Comparison of ENCODE assay signal across 9 cellular contexts in genomic region chr11:64801591-64802369, GRCh38. TPM values are rescaled to one million over a fixed set of nuclear protein-coding genes. Genes with fewer than 3 reads are reported as not detected.
DNase-seq lines count a peak whose midpoint lies in the region; ATAC-seq and TF ChIP-seq lines count a peak whose summit lies in the region.
"Had no signal": no experiment of that assay in that cellular context is flagged by ENCODE, and none has a peak within 500 bp of the region (broad histone marks: within the 10 kb centered on the region; RNA-seq: fewer than 3 reads in every experiment).

No MANE protein-coding gene starts in this region.

- peak overlapping the region; percentile 76 for H3K27ac Mint-ChIP-seq in CD4-positive, alpha-beta T cell
- no peak overlapping the region for H3K27ac Mint-ChIP-seq in neural progenitor cell

- no peak for TF ChIP-seq CTCF in CD4-positive, alpha-beta T cell (IDR thresholded peaks at IDR 0.05)
- no peak for TF ChIP-seq CTCF in neural progenitor cell (IDR thresholded peaks at IDR 0.05)

- no peak for DNase-seq in CD4-positive, alpha-beta T cell
- DNase-seq in NAMALWA (ENCODE audit: low spot score) (peak; percentile 47), dermis blood vessel endothelial cell (peak; percentile 58), neural progenitor cell (ENCODE audit: low spot score) (no peak), T-helper 9 cell (no peak), retina (no peak)
- DNase-seq: MG63 had no signal

- H3K79me2 ChIP-seq in neural progenitor cell (ENCODE audit: low read depth) = no peaks in the 10 kb centered on the region

- no peak overlapping the region for H3K9ac ChIP-seq in neural progenitor cell

- no peaks in the 10 kb centered on the region for H3K4me1 ChIP-seq in neural progenitor cell

- peak overlapping the region; percentile 57 for H3K4me3 ChIP-seq in neural progenitor cell

- H3K27me3 ChIP-seq in CD4-positive, alpha-beta T cell (ENCODE audit: control insufficient read depth, insufficient read depth, low read length) = no peaks in the 10 kb centered on the region
- H3K27me3 ChIP-seq in neural progenitor cell = no peaks in the 10 kb centered on the region
- H3K27me3 ChIP-seq: MG63 had no signal

- H3K9me3 Mint-ChIP-seq in CD4-positive, alpha-beta T cell = no peaks in the 10 kb centered on the region
- H3K9me3 Mint-ChIP-seq in neural progenitor cell = no peaks in the 10 kb centered on the region

- H3K27me3 Mint-ChIP-seq in CD4-positive, alpha-beta T cell = no peaks in the 10 kb centered on the region
- H3K27me3 Mint-ChIP-seq in neural progenitor cell (ENCODE audit: insufficient read depth, low read depth) = peaks cover 2% of the 10 kb centered on the region

- H3K36me3 Mint-ChIP-seq in CD4-positive, alpha-beta T cell (ENCODE audit: low read depth) = peaks cover 50% of the 10 kb centered on the region
- H3K36me3 Mint-ChIP-seq in neural progenitor cell = peaks cover 10% of the 10 kb centered on the region

- CTCF ChIA-PET in CD4-positive, alpha-beta T cell (lab: Charles Lee) = interaction anchor here (0.9 to 2.8 kb wide), 6 partner anchors 13 to 59 kb away, joined by 3 to 7 read pairs (median 3); partner anchors contain the start of gene CDC42BPG

- POLR2A ChIA-PET in CD4-positive, alpha-beta T cell (lab: Charles Lee) = interaction anchor here (0.6 to 5.7 kb wide), 13 partner anchors 9 to 333 kb away, joined by 3 to 81 read pairs (median 9); partner anchors contain the start of genes CDC42BPG, EHD1, FAU and MEN1

- H3F3A ChIP-seq in neural progenitor cell (ENCODE audit: low read depth) = peaks cover 28% of the 10 kb centered on the region

- intact Hi-C loops in CD4-positive, alpha-beta T cell (cut with DNase I, micrococcal nuclease) = loop anchor here in 1 of 2 experiments (2.0 to 5.0 kb wide), 3 partner anchors 15 to 311 kb away; partner anchors contain the start of gene TM7SF2

- H3K36me3 ChIP-seq in neural progenitor cell = no peaks in the 10 kb centered on the region
- H3K36me3 ChIP-seq: MG63 had no signal

- H2AFZ ChIP-seq in neural progenitor cell (replicated peaks) = no peak overlapping the region

- H3K9me3 ChIP-seq in CD4-positive, alpha-beta T cell (ENCODE audit: control insufficient read depth, low read length) = no peaks in the 10 kb centered on the region
- H3K9me3 ChIP-seq in neural progenitor cell (ENCODE audit: low read depth) = no peaks in the 10 kb centered on the region
- H3K9me3 ChIP-seq: MG63 had no signal

- H3K4me3 Mint-ChIP-seq in CD4-positive, alpha-beta T cell = peak overlapping the region; percentile 85
- peak overlapping the region; percentile 74 for H3K4me3 Mint-ChIP-seq in neural progenitor cell

- H3K4me1 Mint-ChIP-seq in CD4-positive, alpha-beta T cell (ENCODE audit: low read depth) = peaks cover 31% of the 10 kb centered on the region
- H3K4me1 Mint-ChIP-seq in neural progenitor cell = peaks cover 8% of the 10 kb centered on the region

- ATAC-seq in CD4-positive, alpha-beta T cell (ENCODE audit: poor library complexity) = no peak
- ATAC-seq in GM21717 (IDR thresholded peaks at IDR 0.05; ENCODE audit: unreplicated experiment) = no peak
- no peak for ATAC-seq in HG03135 (IDR thresholded peaks at IDR 0.05; ENCODE audit: unreplicated experiment)

- H4K20me1 ChIP-seq in neural progenitor cell (ENCODE audit: low read depth) = peaks cover 11% of the 10 kb centered on the region

- H3K4me2 ChIP-seq in neural progenitor cell = peak overlapping the region; percentile 94

- peak overlapping the region; percentile 75 for H3K27ac ChIP-seq in CD4-positive, alpha-beta T cell (ENCODE audit: low read depth, low read length)
- H3K27ac ChIP-seq in neural progenitor cell = no peak overlapping the region

RNA-seq across cellular contexts. Expression of gene MAP4K2, which starts 1.2 kb away (rescaled TPM):
- total RNA-seq in CD4-positive, alpha-beta T cell = 10 to 100 TPM; 71.9 to 74.1 TPM
- total RNA-seq in dermis blood vessel endothelial cell (46.1 and 93.6 TPM in 2 replicates), neural progenitor cell (ENCODE audit: low replicate concordance) (15.8 and 27.7 TPM in 2 replicates)

RNA-seq across cellular contexts. Expression of gene MEN1, which starts 8.6 kb away (rescaled TPM):
- total RNA-seq in CD4-positive, alpha-beta T cell = 10 to 100 TPM; 16.4 to 17.7 TPM
- total RNA-seq in dermis blood vessel endothelial cell (20.1 and 38.7 TPM in 2 replicates), neural progenitor cell (ENCODE audit: low replicate concordance) (11.4 and 34.9 TPM in 2 replicates)

RNA-seq across cellular contexts. Expression of gene SF1, which starts 23.4 kb away (rescaled TPM):
- 1,000 to 10,000 TPM; 1,632 to 1,657 TPM for total RNA-seq in CD4-positive, alpha-beta T cell
- total RNA-seq in dermis blood vessel endothelial cell (104 and 116 TPM in 2 replicates), neural progenitor cell (ENCODE audit: low replicate concordance) (140 and 193 TPM in 2 replicates)

RNA-seq across cellular contexts. Expression of gene PYGM, which starts 42.0 kb away (rescaled TPM):
- total RNA-seq in CD4-positive, alpha-beta T cell = 1 to 10 TPM; 5.0 to 6.0 TPM
- total RNA-seq in dermis blood vessel endothelial cell (0.23 and 0.34 TPM in 2 replicates), neural progenitor cell (ENCODE audit: low replicate concordance) (1.4 and 2.2 TPM in 2 replicates)

RNA-seq across cellular contexts. Expression of gene CDC42BPG, which starts 42.7 kb away (rescaled TPM):
- total RNA-seq in CD4-positive, alpha-beta T cell = 1 to 10 TPM; 6.9 to 9.7 TPM
- total RNA-seq in dermis blood vessel endothelial cell (0.34 and 0.37 TPM in 2 replicates), neural progenitor cell (ENCODE audit: low replicate concordance) (0.62 and 2.1 TPM in 2 replicates)

Comparison
In these comparisons a context has a peak if more than half of its experiments do, and no peak if none do; other contexts are left out.
1. DNase-seq: peak in NAMALWA (single experiment) and dermis blood vessel endothelial cell (single experiment); none in CD4-positive, alpha-beta T cell (0 of 10), neural progenitor cell (single experiment), T-helper 9 cell (single experiment) and retina (single experiment).